In genomic region chr10:81135851-81136250, GRCh38 we compare ENCODE assay signal across 15 cellular contexts.
A peak's percentile ranks its signal among the peaks of the same experiment; 100 is the strongest.
DNase-seq lines count a peak whose midpoint lies in the region; ATAC-seq and TF ChIP-seq lines count a peak whose summit lies in the region.
"Had no signal": no experiment of that assay in that cellular context is flagged by ENCODE, and none has a peak within 500 bp of the region (broad histone marks: within the 10 kb centered on the region; RNA-seq: fewer than 3 reads in every experiment).

No MANE protein-coding gene starts in this region.

- WGBS in upper lobe of left lung, 2 donors = 60 to 61% methylated on average over 3 of the region's 3 CpGs
- WGBS in body of pancreas, 2 donors = 43 to 61% methylated on average over 3 of the region's 3 CpGs

- intact Hi-C loops in left cardiac atrium (cut with DNase I) (no loop called here), body of pancreas (cut with DNase I) (no loop called here)

- TF ChIP-seq POLR2A in upper lobe of left lung (IDR thresholded peaks at IDR 0.05) = no peak
- no peak for TF ChIP-seq POLR2A in body of pancreas (IDR thresholded peaks at IDR 0.05)

- H3K4me3 Mint-ChIP-seq in activated T-cell treated with anti-CD3 and anti-CD28 coated beads, Interleukin-2, amount 50 U/mL, for 72 hours = no peak overlapping the region
- H3K4me3 Mint-ChIP-seq: activated naive CD4-positive, alpha-beta T cell treated with anti-CD3 and anti-CD28 coated beads, Interleukin-2, amount 10 ng/mL, durations not matched to agents 7 days and 5 days; T-cell had no signal

- TF ChIP-seq EP300 in upper lobe of left lung (IDR thresholded peaks at IDR 0.05) = no peak

- ATAC-seq in GM19043 (IDR thresholded peaks at IDR 0.05; ENCODE audit: low read depth, unreplicated experiment) = peak; percentile 89
- peak; percentile 75 for ATAC-seq in GM21737 (IDR thresholded peaks at IDR 0.05; ENCODE audit: unreplicated experiment)
- peak; percentile 90 for ATAC-seq in HG03108 (IDR thresholded peaks at IDR 0.05; ENCODE audit: unreplicated experiment)
- ATAC-seq in left cardiac atrium = no peak
- ATAC-seq in upper lobe of left lung (ENCODE audit: low FRiP score in 2 of 2) = no peak
- no peak for ATAC-seq in activated T-cell treated with anti-CD3 and anti-CD28 coated beads, Interleukin-2, amount 50 U/mL, for 72 hours (replicated peaks in 1 of 2)
- no peak for ATAC-seq in body of pancreas
- ATAC-seq: psoas muscle, T-cell had no signal

- H3K9me3 Mint-ChIP-seq in activated T-cell treated with anti-CD3 and anti-CD28 coated beads, Interleukin-2, amount 50 U/mL, for 72 hours = peaks cover 4 to 7% of the 10 kb centered on the region in 2 donors

- H3K36me3 Mint-ChIP-seq in activated T-cell treated with anti-CD3 and anti-CD28 coated beads, Interleukin-2, amount 50 U/mL, for 72 hours (ENCODE audit: insufficient read depth in 2 of 2) = no peaks in the 10 kb centered on the region
- H3K36me3 Mint-ChIP-seq: activated naive CD4-positive, alpha-beta T cell treated with anti-CD3 and anti-CD28 coated beads, Interleukin-2, amount 10 ng/mL, durations not matched to agents 7 days and 5 days; T-cell had no signal

- H3K4me1 ChIP-seq in upper lobe of left lung = no peaks in the 10 kb centered on the region
- H3K4me1 ChIP-seq in body of pancreas = no peaks in the 10 kb centered on the region
- H3K4me1 ChIP-seq: esophagus muscularis mucosa, psoas muscle, stomach had no signal

- H3K4me3 ChIP-seq in upper lobe of left lung = no peak overlapping the region
- no peak overlapping the region for H3K4me3 ChIP-seq in body of pancreas
- H3K4me3 ChIP-seq: esophagus muscularis mucosa, psoas muscle, stomach had no signal

- H3K27ac ChIP-seq in upper lobe of left lung (no peak overlapping the region), body of pancreas (no peak overlapping the region)
- H3K27ac ChIP-seq: esophagus muscularis mucosa, psoas muscle, stomach had no signal

- H3K9me3 ChIP-seq in upper lobe of left lung = peaks cover 0 to 5% (median 0%) of the 10 kb centered on the region in 4 donors
- no peaks in the 10 kb centered on the region for H3K9me3 ChIP-seq in body of pancreas
- H3K9me3 ChIP-seq: esophagus muscularis mucosa, psoas muscle had no signal

- H3K27ac Mint-ChIP-seq in activated T-cell treated with anti-CD3 and anti-CD28 coated beads, Interleukin-2, amount 50 U/mL, for 72 hours = no peak overlapping the region
- H3K27ac Mint-ChIP-seq: activated naive CD4-positive, alpha-beta T cell treated with anti-CD3 and anti-CD28 coated beads, Interleukin-2, amount 10 ng/mL, durations not matched to agents 7 days and 5 days; T-cell had no signal

- H3K27me3 Mint-ChIP-seq in activated T-cell treated with anti-CD3 and anti-CD28 coated beads, Interleukin-2, amount 50 U/mL, for 72 hours (ENCODE audit: low read depth) = no peaks in the 10 kb centered on the region
- H3K27me3 Mint-ChIP-seq: activated naive CD4-positive, alpha-beta T cell treated with anti-CD3 and anti-CD28 coated beads, Interleukin-2, amount 10 ng/mL, durations not matched to agents 7 days and 5 days; T-cell had no signal

- TF ChIP-seq CTCF in upper lobe of left lung (IDR thresholded peaks at IDR 0.05) = no peak
- TF ChIP-seq CTCF in body of pancreas (IDR thresholded peaks at IDR 0.05) = no peak

- H3K27me3 ChIP-seq in upper lobe of left lung (no peaks in the 10 kb centered on the region), body of pancreas (no peaks in the 10 kb centered on the region)
- H3K27me3 ChIP-seq: esophagus muscularis mucosa, stomach had no signal

- no peaks in the 10 kb centered on the region for H3K4me1 Mint-ChIP-seq in activated T-cell treated with anti-CD3 and anti-CD28 coated beads, Interleukin-2, amount 50 U/mL, for 72 hours (ENCODE audit: low read depth)
- H3K4me1 Mint-ChIP-seq: activated naive CD4-positive, alpha-beta T cell treated with anti-CD3 and anti-CD28 coated beads, Interleukin-2, amount 10 ng/mL, durations not matched to agents 7 days and 5 days; T-cell had no signal

- H3K36me3 ChIP-seq in upper lobe of left lung (no peaks in the 10 kb centered on the region), body of pancreas (replicated peaks in 1 of 2; ENCODE audit: insufficient read depth in 1 of 2, low read depth in 2 of 2) (no peaks in the 10 kb centered on the region)
- H3K36me3 ChIP-seq: esophagus muscularis mucosa, stomach had no signal

- DNase-seq in left cardiac atrium (no peak), upper lobe of left lung (no peak), body of pancreas (no peak)
- no peak for DNase-seq in activated T-cell treated with anti-CD3 and anti-CD28 coated beads, Interleukin-2, amount 50 U/mL, for 72 hours
- DNase-seq: activated naive CD4-positive, alpha-beta T cell treated with anti-CD3 and anti-CD28 coated beads, Interleukin-2, amount 10 ng/mL, durations not matched to agents 7 days and 5 days; cerebellar nuclear complex; midbrain; psoas muscle; stimulated activated CD4-positive, alpha-beta T cell treated with anti-CD3 and anti-CD28 coated beads, Interleukin-4, amount 100 ng/mL, for 1 hour; stomach; T-cell had no signal

Comparison
In these comparisons a context has a peak if more than half of its experiments do, and no peak if none do; other contexts are left out.
1. ATAC-seq: peak in GM19043 (single experiment), GM21737 (single experiment) and HG03108 (single experiment); none in left cardiac atrium (0 of 2), upper lobe of left lung (0 of 2), activated T-cell treated with anti-CD3 and anti-CD28 coated beads, Interleukin-2, amount 50 U/mL, for 72 hours (0 of 2) and body of pancreas (single experiment).